ENCODE assay signal across 8 cellular contexts in genomic region chr14:95516554-95517209, GRCh38. TPM values are rescaled to one million over a fixed set of nuclear protein-coding genes. Genes with fewer than 3 reads are reported as not detected.
DNase-seq lines count a peak whose midpoint lies in the region; ATAC-seq and TF ChIP-seq lines count a peak whose summit lies in the region.

Gene SYNE3, minus strand, starts transcription at chr14:95516650. Its CDS starts 40,829 bp downstream, at chr14:95475821.

- H4K20me1 ChIP-seq in PC-3 (ENCODE audit: low read length), result no peaks in the 10 kb centered on the region

- peak within 1 kb of the TSS; percentile 75 for H3K4me3 ChIP-seq in PC-3 (ENCODE audit: low read length)
- peak within 1 kb of the TSS in 3 of 4 donors; percentile 32 to 85 (median 55) for H3K4me3 ChIP-seq in adrenal gland
- H3K4me3 ChIP-seq in right cardiac atrium (ENCODE audit: low read length), result peak within 1 kb of the TSS; percentile 77

- H3K9me3 ChIP-seq in PC-3 (ENCODE audit: low read length) (no peaks in the 10 kb centered on the region), adrenal gland (replicated peaks in 1 of 3) (no peaks in the 10 kb centered on the region), right cardiac atrium (ENCODE audit: control insufficient read depth, low read length) (no peaks in the 10 kb centered on the region)

- BruUV-seq in PC-3 (replicated peaks; lab: Mats Ljungman, UMichigan), result no TSS peak

- H3K9me2 ChIP-seq in PC-3 (replicated peaks; ENCODE audit: low read length), result no peaks in the 10 kb centered on the region

- H2AFZ ChIP-seq in PC-3 (ENCODE audit: low read length), result peak within 1 kb of the TSS; percentile 91

- WGBS in adrenal gland, 4 donors, result 6 to 24% (median 15%) methylated on average over 13 to 62 of the region's 62 CpGs
- WGBS in right cardiac atrium, result 4% methylated on average over 62 of the region's 62 CpGs

- H3K4me2 ChIP-seq in PC-3 (ENCODE audit: low read length), result peak within 1 kb of the TSS; percentile 97

- DNase-seq in DMS53 (lab: John Stamatoyannopoulos, UW), result peak; percentile 55
- DNase-seq in DMS53 treated with DMSO at 0.1 percent for 48 hours (lab: John Stamatoyannopoulos, UW; ENCODE audit: unreplicated experiment), result no peak
- DNase-seq in PC-3, result peak; percentile 45
- DNase-seq in adrenal gland, result peak; percentile 47 to 75 (median 63)
- DNase-seq in right cardiac atrium, result peak; percentile 83 to 91 (median 91)
- peak; percentile 80 for DNase-seq in sciatic nerve (ENCODE audit: low spot score)
- no peak for DNase-seq in cortex of kidney (lab: John Stamatoyannopoulos, UW)

- H3K79me2 ChIP-seq in PC-3 (ENCODE audit: low read length), result no peaks in the 10 kb centered on the region

- TF ChIP-seq CTCF in PC-3 (conservative IDR thresholded peaks at IDR 0.05; ENCODE audit: low read depth, low read length) (no peak), adrenal gland (IDR thresholded peaks at IDR 0.05) (no peak)

- CTCF ChIA-PET in PC-3 (lab: Charles Lee), result interaction anchor here (0.6 kb wide), 2 partner anchors 64 to 71 kb away, joined by 3 read pairs; no protein-coding TSS in a partner anchor

- H3K36me3 ChIP-seq in PC-3 (ENCODE audit: low read depth, low read length) (no peaks in the 10 kb centered on the region), adrenal gland (replicated peaks in 1 of 2) (no peaks in the 10 kb centered on the region)

- POLR2A ChIA-PET in PC-3 (lab: Charles Lee; ENCODE audit: unreplicated experiment), result interaction anchor here (0.5 kb wide), 1 partner anchor 24 kb away, joined by 3 read pairs; no protein-coding TSS in a partner anchor

- TF ChIP-seq POLR2A in adrenal gland (IDR thresholded peaks at IDR 0.05), result no peak

- intact Hi-C loops in PC-3 (cut with micrococcal nuclease) (no loop called here), adrenal gland (cut with DNase I) (no loop called here), right cardiac atrium (cut with DNase I) (no loop called here), sciatic nerve (cut with DNase I) (no loop called here)

- H3K27ac ChIP-seq in PC-3 (ENCODE audit: low read length) (no peak within 1 kb of the TSS), adrenal gland (peak within 1 kb of the TSS; percentile 72 to 89 (median 84)), right cardiac atrium (ENCODE audit: low read length) (peak within 1 kb of the TSS; percentile 88)

- H3F3A ChIP-seq in PC-3 (ENCODE audit: low read length, unreplicated experiment), result no peaks in the 10 kb centered on the region

- peak within 1 kb of the TSS; percentile 47 for H3K9ac ChIP-seq in PC-3 (ENCODE audit: low read length)

- H3K4me1 ChIP-seq in PC-3 (ENCODE audit: insufficient read depth, low read length) (peaks cover 20% of the 10 kb centered on the region), adrenal gland (replicated peaks in 1 of 2) (peaks cover 30 to 80% of the 10 kb centered on the region in 2 donors), right cardiac atrium (ENCODE audit: control insufficient read depth, insufficient read depth, low read length) (peaks cover 32% of the 10 kb centered on the region)

- no peaks in the 10 kb centered on the region for H3K27me3 ChIP-seq in PC-3 (ENCODE audit: low read length)
- H3K27me3 ChIP-seq in adrenal gland, result no peaks in the 10 kb centered on the region
- no peaks in the 10 kb centered on the region for H3K27me3 ChIP-seq in right cardiac atrium (ENCODE audit: control insufficient read depth, insufficient read depth)

- peak; percentile 58 for ATAC-seq in HG02798 (IDR thresholded peaks at IDR 0.05; ENCODE audit: poor library complexity, unreplicated experiment)
- peak; percentile 75 for ATAC-seq in PC-3
- ATAC-seq in right cardiac atrium, result peak; percentile 83 to 86
- ATAC-seq in sciatic nerve, result peak; percentile 57

RNA-seq across cellular contexts. Expression of gene SYNE3, which starts in this region (rescaled TPM):
- total RNA-seq in PC-3 (2014; rRNA removed) (1.2 and 3.5 TPM in 2 replicates), adrenal gland (10 to 100 TPM; 10.5 to 24.8 (median 14.4) TPM), right cardiac atrium (10 to 100 TPM; 12.1 to 18.0 (median 14.8) TPM), sciatic nerve (75.3 TPM)
- polyA plus RNA-seq in adrenal gland (1 to 10 TPM; 2.5 to 6.2 (median 4.4) TPM), right cardiac atrium (5.2 TPM)

Comparison
In these comparisons a context has a peak if more than half of its experiments do, and no peak if none do; other contexts are left out.
1. DNase-seq: peak in DMS53 (single experiment), PC-3 (single experiment), adrenal gland (7 of 7), right cardiac atrium (3 of 3) and sciatic nerve (single experiment); none in DMS53 treated with DMSO at 0.1 percent for 48 hours (single experiment) and cortex of kidney (single experiment).
2. Peak in every context shown above with its lines, with median percentiles within 50 percentile points of each other: ATAC-seq and H3K4me3 ChIP-seq.